In genomic region chr12:125403145-125403789, GRCh38 we compare ENCODE assay signal across 8 cellular contexts.
A peak's percentile ranks its signal among the peaks of the same experiment; 100 is the strongest.
DNase-seq lines count a peak whose midpoint lies in the region; ATAC-seq, FAIRE-seq and TF ChIP-seq lines count a peak whose summit lies in the region.

No MANE protein-coding gene starts in this region.

- H3K4me1 ChIP-seq in A549, result no peaks in the 10 kb centered on the region

- H3K27me3 Mint-ChIP-seq in brain (peaks cover 3% of the 10 kb centered on the region), mesothelial cell of epicardium (ENCODE audit: low read depth) (peaks cover 9% of the 10 kb centered on the region)

- peaks cover 3% of the 10 kb centered on the region for H3K36me3 Mint-ChIP-seq in brain
- H3K36me3 Mint-ChIP-seq in mesothelial cell of epicardium, result peaks cover 3% of the 10 kb centered on the region

- no peak overlapping the region for H3K27ac ChIP-seq in A549

- peaks cover 7% of the 10 kb centered on the region; the same call in 1 of the 3 replicates for H3K9me3 ChIP-seq in A549

- H3K4me3 ChIP-seq in A549, result no peak overlapping the region
- H3K4me3 ChIP-seq in GM12865 (ENCODE audit: low read depth, low read length), result no peak overlapping the region

- H3K4me1 Mint-ChIP-seq in brain (no peaks in the 10 kb centered on the region), mesothelial cell of epicardium (no peaks in the 10 kb centered on the region)

- H3K9me3 Mint-ChIP-seq in brain, result peaks cover 22 to 56% (median 31%) of the 10 kb centered on the region in 5 experiments
- H3K9me3 Mint-ChIP-seq in mesothelial cell of epicardium, result peaks cover 39% of the 10 kb centered on the region

- no peak for TF ChIP-seq POLR2A in A549 (IDR thresholded peaks at IDR 0.05; ENCODE audit: low read length)

- H3K4me2 ChIP-seq in A549, result no peak overlapping the region

- TF ChIP-seq CTCF in A549 (IDR thresholded peaks at IDR 0.05) (peak; percentile 75), GM12865 (IDR thresholded peaks at IDR 0.05; ENCODE audit: insufficient read depth, low read depth, low read length, missing control alignments) (peak; percentile 50), brain (conservative IDR thresholded peaks at IDR 0.05) (peak; percentile 51 to 73), mesothelial cell of epicardium (IDR thresholded peaks at IDR 0.05; ENCODE audit: unreplicated experiment) (peak; percentile 56)

- FAIRE-seq in A549 (lab: Jason Lieb, UNC), result no peak

- 2% methylated on average over 3 of the region's 3 CpGs for WGBS in A549 (ENCODE audit: missing lambda C conversion rate)

- H3K27ac Mint-ChIP-seq in brain, result peak overlapping the region in 1 of 5 experiments; percentile 48
- no peak overlapping the region for H3K27ac Mint-ChIP-seq in mesothelial cell of epicardium

- H3K4me3 Mint-ChIP-seq in brain (no peak overlapping the region), mesothelial cell of epicardium (no peak overlapping the region)

- peak; percentile 40 to 83; a peak in 3 of 6 replicates for ATAC-seq in A549
- no peak for ATAC-seq in HG03095 (IDR thresholded peaks at IDR 0.05; ENCODE audit: unreplicated experiment)
- ATAC-seq in HG03108 (IDR thresholded peaks at IDR 0.05; ENCODE audit: unreplicated experiment), result no peak
- no peak for ATAC-seq in GM18907 (IDR thresholded peaks at IDR 0.05; ENCODE audit: unreplicated experiment)

- POLR2A ChIA-PET in A549 (lab: Yijun Ruan, JAX), result no interaction called here

- no peak for TF ChIP-seq EP300 in A549 (IDR thresholded peaks at IDR 0.05)

- peak; percentile 74 to 82 for TF ChIP-seq RAD21 in A549 (conservative IDR thresholded peaks at IDR 0.05 in 1 of 2, IDR thresholded peaks at IDR 0.05 in 1 of 2)

- peak in 1 of 2 experiments; percentile 55 for DNase-seq in A549 (ENCODE audit: low read depth in 1 of 2, low spot score in 1 of 2)
- DNase-seq in GM12865 (ENCODE audit: low read depth), result peak; percentile 47
- peak; percentile 2 for DNase-seq in NCI-H2227 treated with DMSO at 0.1 percent for 48 hours (lab: John Stamatoyannopoulos, UW)
- DNase-seq in mesothelial cell of epicardium (ENCODE audit: low spot score in 2 of 2, unreplicated experiment in 2 of 2), result no peak

- CTCF ChIA-PET in A549 (lab: Yijun Ruan, JAX), result interaction anchor here (0.8 to 1.9 kb wide), 7 partner anchors 13 to 222 kb away, joined by 3 to 9 read pairs (median 4); no protein-coding TSS in a partner anchor

TF ChIP-seq in A549, 52 proteins besides CTCF, POLR2A, EP300 and RAD21:
- TF ChIP-seq SMC3 (IDR thresholded peaks at IDR 0.05), result peak; percentile 68
- no peak for TF ChIP-seq BHLHE40 (IDR thresholded peaks at IDR 0.05; ENCODE audit: low read depth, low read length)
TF ChIP-seq in A549: peak in this region for 1.

Comparison
In these comparisons a context has a peak if more than half of its experiments do, and no peak if none do; other contexts are left out.
1. ATAC-seq: peak in A549 (2 of 2); none in HG03095 (single experiment), HG03108 (single experiment) and GM18907 (single experiment).
2. DNase-seq: peak in GM12865 (single experiment) and NCI-H2227 treated with DMSO at 0.1 percent for 48 hours (single experiment); none in mesothelial cell of epicardium (0 of 2).
3. Peak in every context shown above with its lines, with median percentiles within 50 percentile points of each other: CTCF ChIP-seq.